15 cellular contexts compared by ENCODE assay signal in genomic region chr14:58752280-58752679, GRCh38.
DNase-seq lines count a peak whose midpoint lies in the region; ATAC-seq and TF ChIP-seq lines count a peak whose summit lies in the region.
"Had no signal": no experiment of that assay in that cellular context is flagged by ENCODE, and none has a peak within 500 bp of the region (broad histone marks: within the 10 kb centered on the region; RNA-seq: fewer than 3 reads in every experiment).

No MANE protein-coding gene starts in this region.

- H3K9me3 ChIP-seq in HCT116 (ENCODE audit: control insufficient read depth in 1 of 2, insufficient read depth in 1 of 2, low read depth in 1 of 2, low read length in 2 of 2), result no peaks in the 10 kb centered on the region
- H3K9me3 ChIP-seq in mucosa of stomach (ENCODE audit: control insufficient read depth, low read length), result no peaks in the 10 kb centered on the region
- H3K9me3 ChIP-seq: ovary had no signal

- H2AFZ ChIP-seq in HCT116 (ENCODE audit: low read depth, low read length, poor library complexity, severe bottlenecking), result no peak overlapping the region

- ATAC-seq in HCT116, result no peak
- ATAC-seq: activated T-cell treated with anti-CD3 and anti-CD28 coated beads, Interleukin-2, amount 50 U/mL, for 72 hours; stimulated activated naive CD8-positive, alpha-beta T cell treated with anti-CD3 and anti-CD28 coated beads, Interleukin-15, amount 100 ng/mL, for 72 hours had no signal

- no peak for DNase-seq in HCT116 (ENCODE audit: low read depth, low spot score)
- no peak for DNase-seq in coronary artery (ENCODE audit: low spot score)
- DNase-seq in substantia nigra (lab: John Stamatoyannopoulos, UW), result peak in 6 of 49 donors; percentile 14 to 24 (median 19)
- no peak for DNase-seq in activated T-cell treated with anti-CD3 and anti-CD28 coated beads, Interleukin-2, amount 50 U/mL, for 48 hours
- DNase-seq in KG1 (lab: John Stamatoyannopoulos, UW), result no peak
- no peak for DNase-seq in NCI-H2227 treated with DMSO at 0.1 percent for 48 hours (lab: John Stamatoyannopoulos, UW)
- DNase-seq in NCI-H1092 treated with DMSO at 0.1 percent for 48 hours (lab: John Stamatoyannopoulos, UW), result no peak
- DNase-seq: activated CD4-positive, alpha-beta memory T cell treated with anti-CD3 and anti-CD28 coated beads, Interleukin-2, amount 10 ng/mL, durations not matched to agents 7 days and 5 days; activated T-cell treated with anti-CD3 and anti-CD28 coated beads, Interleukin-2, amount 50 U/mL, for 72 hours; GF-D8; stimulated activated CD4-positive, alpha-beta T cell treated with anti-CD3 and anti-CD28 coated beads, Interleukin-15, amount 100 ng/mL, for 24 hours; stimulated activated naive CD8-positive, alpha-beta T cell treated with anti-CD3 and anti-CD28 coated beads, Interleukin-15, amount 100 ng/mL, for 72 hours had no signal

- CTCF ChIA-PET in HCT116 (lab: Charles Lee), result no interaction called here

- no peaks in the 10 kb centered on the region for H3K9me2 ChIP-seq in HCT116 (ENCODE audit: insufficient read depth)

- BruUV-seq in HCT116 (replicated peaks; lab: Mats Ljungman, UMichigan), result no TSS peak

- TF ChIP-seq POLR2A in HCT116 (IDR thresholded peaks at IDR 0.05; ENCODE audit: borderline replicate concordance, extremely low read depth, insufficient read depth, insufficient read length), result no peak

- no peaks in the 10 kb centered on the region for H3K27me3 ChIP-seq in HCT116 (ENCODE audit: insufficient read depth, low read length)
- H3K27me3 ChIP-seq in mucosa of stomach (ENCODE audit: control insufficient read depth, insufficient read depth, low read length), result no peaks in the 10 kb centered on the region
- H3K27me3 ChIP-seq: ovary had no signal

- TF ChIP-seq CTCF in HCT116 (IDR thresholded peaks at IDR 0.05 in 2 of 3, conservative IDR thresholded peaks at IDR 0.05 in 1 of 3; ENCODE audit: borderline replicate concordance in 1 of 3, insufficient read depth in 1 of 3, low read depth in 2 of 3, low read length in 2 of 3), result no peak
- no peak for TF ChIP-seq CTCF in coronary artery (IDR thresholded peaks at IDR 0.05)

- no peaks in the 10 kb centered on the region for H3K79me2 ChIP-seq in HCT116 (ENCODE audit: insufficient read depth, low read length)

- intact Hi-C loops in HCT116 (cut with micrococcal nuclease), result no loop called here

- H4K20me1 ChIP-seq in HCT116 (ENCODE audit: insufficient read depth), result no peaks in the 10 kb centered on the region

- RAD21 ChIA-PET in HCT116 (lab: Charles Lee; ENCODE audit: low non-redundant PET in 1 of 2, low total read pairs in 2 of 2, uncharacterized antibody in 2 of 2, unreplicated experiment in 2 of 2), result no interaction called here

- no peak for TF ChIP-seq RAD21 in HCT116 (IDR thresholded peaks at IDR 0.05; ENCODE audit: low read depth)

- H3K4me1 ChIP-seq in HCT116 (ENCODE audit: control insufficient read depth in 1 of 2, insufficient read depth in 2 of 2, low read length in 2 of 2) (peaks cover 11 to 34% of the 10 kb centered on the region in 2 experiments), mucosa of stomach (ENCODE audit: control insufficient read depth, insufficient read depth, low read length) (peaks cover 67% of the 10 kb centered on the region)

- H3K4me2 ChIP-seq in HCT116 (ENCODE audit: low read length), result peak overlapping the region; percentile 36
- H3K4me2 ChIP-seq: KMS-11 had no signal

- POLR2A ChIA-PET in HCT116 (lab: Charles Lee), result no interaction called here

- H3K27ac ChIP-seq in HCT116 (ENCODE audit: low read depth, low read length), result no peak overlapping the region
- H3K27ac ChIP-seq in coronary artery, result peak overlapping the region in 1 of 2 donors; percentile 69
- H3K27ac ChIP-seq in substantia nigra (ENCODE audit: low read depth, low read length, poor library complexity, severe bottlenecking), result peak overlapping the region; percentile 54
- H3K27ac ChIP-seq: KMS-11, ovary had no signal

- H3K36me3 ChIP-seq in HCT116 (ENCODE audit: control insufficient read depth in 1 of 2, insufficient read depth in 2 of 2, low read length in 2 of 2), result no peaks in the 10 kb centered on the region
- H3K36me3 ChIP-seq in mucosa of stomach (ENCODE audit: control insufficient read depth, insufficient read depth, low read length), result no peaks in the 10 kb centered on the region
- H3K36me3 ChIP-seq: ovary had no signal

- H3K4me3 ChIP-seq in HCT116 (replicated peaks in 1 of 2; ENCODE audit: low read depth in 1 of 2, low read length in 2 of 2) (no peak overlapping the region), coronary artery (peak overlapping the region; percentile 35), mucosa of stomach (ENCODE audit: low read length) (no peak overlapping the region)
- H3K4me3 ChIP-seq: ovary had no signal

- H3K9ac ChIP-seq in HCT116 (ENCODE audit: low read length) (no peak overlapping the region), mucosa of stomach (ENCODE audit: low read length) (peak overlapping the region; percentile 54)
- H3K9ac ChIP-seq: KMS-11 had no signal

TF ChIP-seq in HCT116, 20 proteins besides CTCF, POLR2A, EP300 and RAD21:
- TF ChIP-seq EGR1 (IDR thresholded peaks at IDR 0.05; ENCODE audit: low read depth) (no peak), ELF1 (IDR thresholded peaks at IDR 0.05; ENCODE audit: borderline replicate concordance, low read depth) (no peak), CEBPB (IDR thresholded peaks at IDR 0.05; ENCODE audit: low read depth) (no peak), SRF (IDR thresholded peaks at IDR 0.05; ENCODE audit: low read depth) (no peak)
